8 cellular contexts compared by ENCODE assay signal in genomic region chr15:26889298-26889898, GRCh38. TPM values are rescaled to one million over a fixed set of nuclear protein-coding genes. Genes with fewer than 3 reads are reported as not detected.
A peak's percentile ranks its signal among the peaks of the same experiment; 100 is the strongest.
DNase-seq lines count a peak whose midpoint lies in the region; FAIRE-seq and TF ChIP-seq lines count a peak whose summit lies in the region.

No MANE protein-coding gene starts in this region.

- H3K4me1 Mint-ChIP-seq in activated naive CD4-positive, alpha-beta T cell treated with anti-CD3 and anti-CD28 coated beads, Interleukin-2, amount 10 ng/mL, durations not matched to agents 7 days and 5 days, result no peaks in the 10 kb centered on the region

- CTCF ChIA-PET in activated naive CD4-positive, alpha-beta T cell treated with anti-CD3 and anti-CD28 coated beads, Interleukin-2, amount 10 ng/mL, durations not matched to agents 7 days and 5 days (lab: Charles Lee), result interaction anchor here (0.9 to 1.8 kb wide), 2 partner anchors 127 to 129 kb away, joined by 4 to 5 read pairs; no protein-coding TSS in a partner anchor

- peak; percentile 8 for DNase-seq in DMS79 (lab: John Stamatoyannopoulos, UW)
- peak; percentile 33 for DNase-seq in HS-27A (ENCODE audit: low read depth)
- peak; percentile 16 to 50 for DNase-seq in NOMO-1 (lab: John Stamatoyannopoulos, UW; ENCODE audit: unreplicated experiment in 2 of 2)
- peak; percentile 73 for DNase-seq in activated naive CD4-positive, alpha-beta T cell treated with anti-CD3 and anti-CD28 coated beads, Interleukin-2, amount 10 ng/mL, durations not matched to agents 7 days and 5 days
- peak; percentile 35 for DNase-seq in hepatic stellate cell (ENCODE audit: low spot score)
- peak; percentile 67 for DNase-seq in stimulated activated CD4-positive, alpha-beta T cell treated with anti-CD3 and anti-CD28 coated beads, Interleukin-15, amount 100 ng/mL, for 24 hours
- no peak for DNase-seq in GM12892 (ENCODE audit: insufficient read length)
- no peak for DNase-seq in GF-D8 (lab: John Stamatoyannopoulos, UW)

- no peak overlapping the region for H3K27ac Mint-ChIP-seq in activated naive CD4-positive, alpha-beta T cell treated with anti-CD3 and anti-CD28 coated beads, Interleukin-2, amount 10 ng/mL, durations not matched to agents 7 days and 5 days

- peaks cover 12% of the 10 kb centered on the region for H3K27me3 Mint-ChIP-seq in activated naive CD4-positive, alpha-beta T cell treated with anti-CD3 and anti-CD28 coated beads, Interleukin-2, amount 10 ng/mL, durations not matched to agents 7 days and 5 days

- no peak for FAIRE-seq in GM12892 (lab: Jason Lieb, UNC)

- H3K9me3 Mint-ChIP-seq in activated naive CD4-positive, alpha-beta T cell treated with anti-CD3 and anti-CD28 coated beads, Interleukin-2, amount 10 ng/mL, durations not matched to agents 7 days and 5 days, result peaks cover 10% of the 10 kb centered on the region

- no peaks in the 10 kb centered on the region for H3K36me3 Mint-ChIP-seq in activated naive CD4-positive, alpha-beta T cell treated with anti-CD3 and anti-CD28 coated beads, Interleukin-2, amount 10 ng/mL, durations not matched to agents 7 days and 5 days

- no peak overlapping the region for H3K4me3 Mint-ChIP-seq in activated naive CD4-positive, alpha-beta T cell treated with anti-CD3 and anti-CD28 coated beads, Interleukin-2, amount 10 ng/mL, durations not matched to agents 7 days and 5 days

- no peak for TF ChIP-seq POLR2A in GM12892 (IDR thresholded peaks at IDR 0.05; ENCODE audit: low read depth, low read length)

RNA-seq across cellular contexts. Expression of gene GABRA5, which starts 22.5 kb away (rescaled TPM):
- not detected for polyA plus RNA-seq in GM12892 (2012; ENCODE audit: missing spikeins)

Comparison
In these comparisons a context has a peak if more than half of its experiments do, and no peak if none do; other contexts are left out.
1. DNase-seq: peak in DMS79 (single experiment), HS-27A (single experiment), NOMO-1 (2 of 2), activated naive CD4-positive, alpha-beta T cell treated with anti-CD3 and anti-CD28 coated beads, Interleukin-2, amount 10 ng/mL, durations not matched to agents 7 days and 5 days (single experiment), hepatic stellate cell (single experiment) and stimulated activated CD4-positive, alpha-beta T cell treated with anti-CD3 and anti-CD28 coated beads, Interleukin-15, amount 100 ng/mL, for 24 hours (single experiment); none in GM12892 (single experiment) and GF-D8 (single experiment).